Comparison of ENCODE assay signal across 1 cellular context in genomic region chr3:50263443-50264388, GRCh38.
TF ChIP-seq lines count a peak whose summit lies in the region.

No MANE protein-coding gene starts in this region.

TF ChIP-seq in SK-N-SH treated with all-trans-retinoic acid at 6 μM for 48 hours, 23 proteins besides CTCF, POLR2A, EP300 and RAD21 (continued from another document):
- TF ChIP-seq POU6F1 (CRISPR knock-in tag; IDR thresholded peaks at IDR 0.05; ENCODE audit: borderline replicate concordance, low read depth), result no peak
- no peak for TF ChIP-seq SNAI2 (CRISPR knock-in tag; IDR thresholded peaks at IDR 0.05)
- no peak for TF ChIP-seq BACH2 (CRISPR knock-in tag; IDR thresholded peaks at IDR 0.05; ENCODE audit: borderline replicate concordance)
- no peak for TF ChIP-seq RARB (CRISPR knock-in tag; IDR thresholded peaks at IDR 0.05)
- no peak for TF ChIP-seq ZNF70 (CRISPR knock-in tag; IDR thresholded peaks at IDR 0.05)
- TF ChIP-seq TOX (CRISPR knock-in tag; IDR thresholded peaks at IDR 0.05; ENCODE audit: borderline replicate concordance), result no peak
TF ChIP-seq in SK-N-SH treated with all-trans-retinoic acid at 6 μM for 48 hours: peak in this region for 0.
